8 cellular contexts compared by ENCODE assay signal in the genomic region with DNA sequence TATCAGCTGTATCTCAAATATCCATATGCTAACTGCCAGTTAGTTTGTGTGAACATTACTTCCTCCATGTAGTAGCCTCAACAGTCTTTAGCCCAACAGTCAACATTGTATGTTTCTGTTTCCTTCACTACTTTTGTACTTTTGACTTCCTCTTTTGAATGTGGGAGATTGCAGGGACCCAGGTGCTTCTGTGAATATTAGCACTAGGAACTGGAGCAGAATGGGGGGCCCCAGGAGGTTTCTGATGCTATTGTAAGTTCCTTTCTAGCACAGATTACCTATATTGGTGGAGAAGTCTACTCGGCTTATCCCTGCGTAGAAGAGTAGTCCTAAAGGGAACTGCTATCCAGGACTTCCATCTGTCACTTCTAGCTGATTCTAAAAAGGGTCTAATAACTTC. TPM values are rescaled to one million over a fixed set of nuclear protein-coding genes. Genes with fewer than 3 reads are reported as not detected.
DNase-seq lines count a peak whose midpoint lies in the region; ATAC-seq and TF ChIP-seq lines count a peak whose summit lies in the region.

No MANE protein-coding gene starts in this region.

- H3K9me3 ChIP-seq in CD4-positive, alpha-beta memory T cell (ENCODE audit: control insufficient read depth in 1 of 2, low read length in 2 of 2): no peaks in the 10 kb centered on the region
- H3K9me3 ChIP-seq in vagina: no peaks in the 10 kb centered on the region

- H3K4me1 ChIP-seq in CD4-positive, alpha-beta memory T cell (ENCODE audit: insufficient read depth, low read length): peaks cover 55% of the 10 kb centered on the region
- peaks cover 7% of the 10 kb centered on the region for H3K4me1 ChIP-seq in vagina

- H3K4me3 ChIP-seq in CD4-positive, alpha-beta memory T cell (ENCODE audit: low read length in 2 of 2): peak overlapping the region; percentile 48 to 59
- H3K4me3 ChIP-seq in HL-60 (replicated peaks; ENCODE audit: insufficient read depth, low read length): peak overlapping the region; percentile 49
- H3K4me3 ChIP-seq in vagina: no peak overlapping the region

- peak overlapping the region; percentile 57 for H3K27ac ChIP-seq in CD4-positive, alpha-beta memory T cell (ENCODE audit: low read depth, low read length)
- H3K27ac ChIP-seq in HL-60 (replicated peaks) (peak overlapping the region; percentile 99), vagina (no peak overlapping the region)

- no peaks in the 10 kb centered on the region for H3K27me3 Mint-ChIP-seq in CD4-positive, alpha-beta memory T cell
- H3K27me3 Mint-ChIP-seq in activated naive CD8-positive, alpha-beta T cell treated with anti-CD3 and anti-CD28 coated beads, Interleukin-2, amount 10 ng/mL, durations not matched to agents 7 days and 5 days: no peaks in the 10 kb centered on the region

- TF ChIP-seq POLR2A in vagina (IDR thresholded peaks at IDR 0.05): no peak

- POLR2A ChIA-PET in CD4-positive, alpha-beta memory T cell (lab: Charles Lee; ENCODE audit: partially characterized antibody): interaction anchor here (1.0 to 9.9 kb wide), 11 partner anchors 10 to 212 kb away, joined by 3 to 130 read pairs (median 6); partner anchors contain the start of genes COQ2 and THAP9
- POLR2A ChIA-PET in activated naive CD8-positive, alpha-beta T cell treated with anti-CD3 and anti-CD28 coated beads, Interleukin-2, amount 10 ng/mL, durations not matched to agents 7 days and 5 days (lab: Charles Lee): interaction anchor here (0.8 to 8.7 kb wide), 15 partner anchors 13 to 276 kb away, joined by 3 to 252 read pairs (median 7); partner anchors contain the start of genes COQ2 and LIN54

- ATAC-seq in GM19351 (IDR thresholded peaks at IDR 0.05; ENCODE audit: unreplicated experiment): peak; percentile 38
- peak; percentile 2 for ATAC-seq in activated naive CD8-positive, alpha-beta T cell treated with anti-CD3 and anti-CD28 coated beads, Interleukin-2, amount 10 ng/mL, durations not matched to agents 7 days and 5 days (ENCODE audit: low read depth)

- peaks cover 0 to 4% (median 0%) of the 10 kb centered on the region in 8 donors for H3K9me3 Mint-ChIP-seq in CD4-positive, alpha-beta memory T cell
- H3K9me3 Mint-ChIP-seq in activated naive CD8-positive, alpha-beta T cell treated with anti-CD3 and anti-CD28 coated beads, Interleukin-2, amount 10 ng/mL, durations not matched to agents 7 days and 5 days: no peaks in the 10 kb centered on the region

- intact Hi-C loops in CD4-positive, alpha-beta memory T cell (cut with micrococcal nuclease): loop anchor here (5.0 kb wide), 1 partner anchor 35 kb away; no protein-coding TSS in a partner anchor
- intact Hi-C loops in vagina (cut with DNase I): no loop called here

- no peaks in the 10 kb centered on the region for H3K36me3 ChIP-seq in CD4-positive, alpha-beta memory T cell (ENCODE audit: insufficient read depth, low read length)
- H3K36me3 ChIP-seq in vagina: no peaks in the 10 kb centered on the region

- peak overlapping the region; percentile 90 to 96 (median 93) for H3K27ac Mint-ChIP-seq in CD4-positive, alpha-beta memory T cell
- H3K27ac Mint-ChIP-seq in activated naive CD8-positive, alpha-beta T cell treated with anti-CD3 and anti-CD28 coated beads, Interleukin-2, amount 10 ng/mL, durations not matched to agents 7 days and 5 days: peak overlapping the region; percentile 97

- peak in 2 of 5 donors; percentile 31 to 32 for DNase-seq in CD4-positive, alpha-beta memory T cell
- peak; percentile 81 to 90 for DNase-seq in HL-60 (ENCODE audit: low read depth in 1 of 2, low spot score in 1 of 2)
- no peak for DNase-seq in activated naive CD8-positive, alpha-beta T cell treated with anti-CD3 and anti-CD28 coated beads, Interleukin-2, amount 10 ng/mL, durations not matched to agents 7 days and 5 days
- no peak for DNase-seq in vagina (ENCODE audit: extremely low spot score in 2 of 2)
- no peak for DNase-seq in NCI-H187 (lab: John Stamatoyannopoulos, UW)
- no peak for DNase-seq in AG20443 (ENCODE audit: low spot score)
- DNase-seq in NCI-H2227 (lab: John Stamatoyannopoulos, UW; ENCODE audit: unreplicated experiment): no peak

- CTCF ChIA-PET in CD4-positive, alpha-beta memory T cell (lab: Charles Lee; ENCODE audit: partially characterized antibody): interaction anchor here (0.9 to 8.2 kb wide), 15 partner anchors 12 to 169 kb away, joined by 3 to 125 read pairs (median 10); no protein-coding TSS in a partner anchor

- H3K36me3 Mint-ChIP-seq in CD4-positive, alpha-beta memory T cell: peaks cover 14 to 48% of the 10 kb centered on the region in 2 donors
- peaks cover 46% of the 10 kb centered on the region for H3K36me3 Mint-ChIP-seq in activated naive CD8-positive, alpha-beta T cell treated with anti-CD3 and anti-CD28 coated beads, Interleukin-2, amount 10 ng/mL, durations not matched to agents 7 days and 5 days

- no peaks in the 10 kb centered on the region for H3K27me3 ChIP-seq in CD4-positive, alpha-beta memory T cell (ENCODE audit: insufficient read depth, low read length)
- H3K27me3 ChIP-seq in HL-60 (ENCODE audit: insufficient read depth, poor library complexity, severe bottlenecking): no peaks in the 10 kb centered on the region
- no peaks in the 10 kb centered on the region for H3K27me3 ChIP-seq in vagina

- H3K4me1 Mint-ChIP-seq in CD4-positive, alpha-beta memory T cell: peaks cover 25 to 63% (median 42%) of the 10 kb centered on the region in 4 donors
- peaks cover 33% of the 10 kb centered on the region for H3K4me1 Mint-ChIP-seq in activated naive CD8-positive, alpha-beta T cell treated with anti-CD3 and anti-CD28 coated beads, Interleukin-2, amount 10 ng/mL, durations not matched to agents 7 days and 5 days

- peak overlapping the region; percentile 95 to 99 (median 96) for H3K4me3 Mint-ChIP-seq in CD4-positive, alpha-beta memory T cell
- H3K4me3 Mint-ChIP-seq in activated naive CD8-positive, alpha-beta T cell treated with anti-CD3 and anti-CD28 coated beads, Interleukin-2, amount 10 ng/mL, durations not matched to agents 7 days and 5 days: peak overlapping the region; percentile 97

- no peak for TF ChIP-seq CTCF in HL-60 (IDR thresholded peaks at IDR 0.05; ENCODE audit: insufficient read depth, low read length)
- TF ChIP-seq CTCF in vagina (IDR thresholded peaks at IDR 0.05): no peak

RNA-seq across cellular contexts. Expression of gene PLAC8, which starts 2.3 kb away (rescaled TPM):
- total RNA-seq in CD4-positive, alpha-beta memory T cell: 100 to 1,000 TPM; 148 to 150 TPM
- 100 to 1,000 TPM; 378 to 424 TPM for polyA plus RNA-seq in CD4-positive, alpha-beta memory T cell
- total RNA-seq in activated naive CD8-positive, alpha-beta T cell treated with anti-CD3 and anti-CD28 coated beads, Interleukin-2, amount 10 ng/mL, durations not matched to agents 7 days and 5 days: 100 to 1,000 TPM; 305 to 314 TPM
- total RNA-seq in vagina: not detected

Comparison
In these comparisons a context has a peak if more than half of its experiments do, and no peak if none do; other contexts are left out.
1. DNase-seq: peak in HL-60 (2 of 2); none in activated naive CD8-positive, alpha-beta T cell treated with anti-CD3 and anti-CD28 coated beads, Interleukin-2, amount 10 ng/mL, durations not matched to agents 7 days and 5 days (single experiment), vagina (0 of 2), NCI-H187 (0 of 2), AG20443 (single experiment) and NCI-H2227 (single experiment).
2. H3K4me3 ChIP-seq: peak in CD4-positive, alpha-beta memory T cell (2 of 2) and HL-60 (single experiment); none in vagina (0 of 2).
3. RNA of gene PLAC8, which starts 2.3 kb away (total RNA-seq): 305 to 314 TPM in activated naive CD8-positive, alpha-beta T cell treated with anti-CD3 and anti-CD28 coated beads, Interleukin-2, amount 10 ng/mL, durations not matched to agents 7 days and 5 days and 148 to 150 TPM in CD4-positive, alpha-beta memory T cell; not detected in vagina (single experiment); every median in the first group is over 10 times any median in the second.